In the genomic region with DNA sequence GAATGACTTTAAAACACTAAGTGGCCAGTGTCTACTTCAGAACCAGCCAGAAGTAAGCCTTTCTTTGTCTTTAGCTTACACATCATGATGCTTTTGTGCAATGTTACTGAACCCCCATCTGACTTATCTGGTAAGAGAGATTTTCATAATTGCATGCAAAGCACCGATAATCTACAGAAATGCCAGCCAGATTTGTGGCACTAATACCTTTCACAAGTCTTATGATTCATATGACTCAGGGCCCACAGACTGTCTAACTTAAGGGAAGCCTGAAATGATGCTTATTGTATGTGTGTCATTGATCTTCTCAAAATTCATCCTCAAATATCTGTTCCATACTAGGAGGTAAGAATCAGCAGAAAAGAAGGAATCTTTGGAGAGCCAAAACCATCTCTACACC, we compare ENCODE assay signal across 1 cellular context.
TF ChIP-seq lines count a peak whose summit lies in the region.

No MANE protein-coding gene starts in this region.

TF ChIP-seq in SK-N-SH treated with all-trans-retinoic acid at 6 μM for 48 hours, 23 proteins besides CTCF, POLR2A, EP300 and RAD21 (continued from another document):
- TF ChIP-seq, protein P1, sequence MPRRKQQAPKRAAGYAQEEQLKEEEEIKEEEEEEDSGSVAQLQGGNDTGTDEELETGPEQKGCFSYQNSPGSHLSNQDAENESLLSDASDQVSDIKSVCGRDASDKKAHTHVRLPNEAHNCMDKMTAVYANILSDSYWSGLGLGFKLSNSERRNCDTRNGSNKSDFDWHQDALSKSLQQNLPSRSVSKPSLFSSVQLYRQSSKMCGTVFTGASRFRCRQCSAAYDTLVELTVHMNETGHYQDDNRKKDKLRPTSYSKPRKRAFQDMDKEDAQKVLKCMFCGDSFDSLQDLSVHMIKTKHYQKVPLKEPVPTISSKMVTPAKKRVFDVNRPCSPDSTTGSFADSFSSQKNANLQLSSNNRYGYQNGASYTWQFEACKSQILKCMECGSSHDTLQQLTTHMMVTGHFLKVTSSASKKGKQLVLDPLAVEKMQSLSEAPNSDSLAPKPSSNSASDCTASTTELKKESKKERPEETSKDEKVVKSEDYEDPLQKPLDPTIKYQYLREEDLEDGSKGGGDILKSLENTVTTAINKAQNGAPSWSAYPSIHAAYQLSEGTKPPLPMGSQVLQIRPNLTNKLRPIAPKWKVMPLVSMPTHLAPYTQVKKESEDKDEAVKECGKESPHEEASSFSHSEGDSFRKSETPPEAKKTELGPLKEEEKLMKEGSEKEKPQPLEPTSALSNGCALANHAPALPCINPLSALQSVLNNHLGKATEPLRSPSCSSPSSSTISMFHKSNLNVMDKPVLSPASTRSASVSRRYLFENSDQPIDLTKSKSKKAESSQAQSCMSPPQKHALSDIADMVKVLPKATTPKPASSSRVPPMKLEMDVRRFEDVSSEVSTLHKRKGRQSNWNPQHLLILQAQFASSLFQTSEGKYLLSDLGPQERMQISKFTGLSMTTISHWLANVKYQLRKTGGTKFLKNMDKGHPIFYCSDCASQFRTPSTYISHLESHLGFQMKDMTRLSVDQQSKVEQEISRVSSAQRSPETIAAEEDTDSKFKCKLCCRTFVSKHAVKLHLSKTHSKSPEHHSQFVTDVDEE (CRISPR knock-in tag; IDR thresholded peaks at IDR 0.05): no peak
- TF ChIP-seq BACH2 (CRISPR knock-in tag; IDR thresholded peaks at IDR 0.05; ENCODE audit: borderline replicate concordance) (no peak), ISL1 (CRISPR knock-in tag; IDR thresholded peaks at IDR 0.05) (no peak), ZFP30 (CRISPR knock-in tag; IDR thresholded peaks at IDR 0.05) (no peak), PATZ1 (CRISPR knock-in tag; IDR thresholded peaks at IDR 0.05; ENCODE audit: borderline replicate concordance) (no peak), PPARA (CRISPR knock-in tag; IDR thresholded peaks at IDR 0.05; ENCODE audit: borderline replicate concordance) (no peak), RARB (CRISPR knock-in tag; IDR thresholded peaks at IDR 0.05) (no peak), OSR1 (CRISPR knock-in tag; IDR thresholded peaks at IDR 0.05) (no peak), ZNF8 (CRISPR knock-in tag; IDR thresholded peaks at IDR 0.05) (no peak), TOX (CRISPR knock-in tag; IDR thresholded peaks at IDR 0.05; ENCODE audit: borderline replicate concordance) (no peak), CSDC2 (CRISPR knock-in tag; IDR thresholded peaks at IDR 0.05) (no peak)
- TF ChIP-seq, protein P2, sequence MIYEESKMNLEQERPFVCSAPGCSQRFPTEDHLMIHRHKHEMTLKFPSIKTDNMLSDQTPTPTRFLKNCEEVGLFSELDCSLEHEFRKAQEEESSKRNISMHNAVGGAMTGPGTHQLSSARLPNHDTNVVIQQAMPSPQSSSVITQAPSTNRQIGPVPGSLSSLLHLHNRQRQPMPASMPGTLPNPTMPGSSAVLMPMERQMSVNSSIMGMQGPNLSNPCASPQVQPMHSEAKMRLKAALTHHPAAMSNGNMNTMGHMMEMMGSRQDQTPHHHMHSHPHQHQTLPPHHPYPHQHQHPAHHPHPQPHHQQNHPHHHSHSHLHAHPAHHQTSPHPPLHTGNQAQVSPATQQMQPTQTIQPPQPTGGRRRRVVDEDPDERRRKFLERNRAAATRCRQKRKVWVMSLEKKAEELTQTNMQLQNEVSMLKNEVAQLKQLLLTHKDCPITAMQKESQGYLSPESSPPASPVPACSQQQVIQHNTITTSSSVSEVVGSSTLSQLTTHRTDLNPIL (CRISPR knock-in tag; IDR thresholded peaks at IDR 0.05; ENCODE audit: low read depth): no peak
- TF ChIP-seq, protein P3, sequence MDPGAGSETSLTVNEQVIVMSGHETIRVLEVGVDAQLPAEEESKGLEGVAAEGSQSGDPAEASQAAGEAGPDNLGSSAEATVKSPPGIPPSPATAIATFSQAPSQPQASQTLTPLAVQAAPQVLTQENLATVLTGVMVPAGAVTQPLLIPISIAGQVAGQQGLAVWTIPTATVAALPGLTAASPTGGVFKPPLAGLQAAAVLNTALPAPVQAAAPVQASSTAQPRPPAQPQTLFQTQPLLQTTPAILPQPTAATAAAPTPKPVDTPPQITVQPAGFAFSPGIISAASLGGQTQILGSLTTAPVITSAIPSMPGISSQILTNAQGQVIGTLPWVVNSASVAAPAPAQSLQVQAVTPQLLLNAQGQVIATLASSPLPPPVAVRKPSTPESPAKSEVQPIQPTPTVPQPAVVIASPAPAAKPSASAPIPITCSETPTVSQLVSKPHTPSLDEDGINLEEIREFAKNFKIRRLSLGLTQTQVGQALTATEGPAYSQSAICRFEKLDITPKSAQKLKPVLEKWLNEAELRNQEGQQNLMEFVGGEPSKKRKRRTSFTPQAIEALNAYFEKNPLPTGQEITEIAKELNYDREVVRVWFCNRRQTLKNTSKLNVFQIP (CRISPR knock-in tag; IDR thresholded peaks at IDR 0.05; ENCODE audit: borderline replicate concordance, low read depth): no peak
